22 cellular contexts compared by ENCODE assay signal in genomic region chr6:157850030-157850429, GRCh38. TPM values are rescaled to one million over a fixed set of nuclear protein-coding genes. Genes with fewer than 3 reads are reported as not detected.
DNase-seq lines count a peak whose midpoint lies in the region; ATAC-seq lines count a peak whose summit lies in the region.
"Had no signal": no experiment of that assay in that cellular context is flagged by ENCODE, and none has a peak within 500 bp of the region (broad histone marks: within the 10 kb centered on the region; RNA-seq: fewer than 3 reads in every experiment).

No MANE protein-coding gene starts in this region.

- 76% methylated on average over 4 of the region's 4 CpGs for WGBS in right cardiac atrium

- DNase-seq in right cardiac atrium = no peak
- DNase-seq in left cardiac atrium = no peak
- no peak for DNase-seq in naive thymus-derived CD4-positive, alpha-beta T cell
- no peak for DNase-seq in left colon
- DNase-seq in NCI-H2227 treated with DMSO at 0.1 percent for 48 hours (lab: John Stamatoyannopoulos, UW) = no peak
- DNase-seq: activated CD4-positive, alpha-beta T cell treated with anti-CD3 and anti-CD28 coated beads, Interleukin-2, amount 50 U/mL, for 48 hours; activated T-cell treated with anti-CD3 and anti-CD28 coated beads, Interleukin-2, amount 50 U/mL, for 1 hour; central memory CD4-positive, alpha-beta T cell; COR-L47; dorsolateral prefrontal cortex; GOT3; hippocampal formation; mammary epithelial cell; MV-4-11; stimulated activated naive CD4-positive, alpha-beta T cell treated with Interleukin-2 at 50 U/mL for 16 hours had no signal

- H3K36me3 ChIP-seq in naive thymus-derived CD4-positive, alpha-beta T cell (ENCODE audit: control insufficient read depth in 2 of 3, insufficient read depth in 3 of 3, low read length in 3 of 3) = no peaks in the 10 kb centered on the region
- H3K36me3 ChIP-seq: thyroid gland had no signal

- H3K4me1 Mint-ChIP-seq in activated T-helper 17 cell treated with anti-CD3 and anti-CD28 coated beads, Interleukin-2, amount 50 U/mL, for 72 hours = peaks cover 55% of the 10 kb centered on the region
- H3K4me1 Mint-ChIP-seq in naive thymus-derived CD4-positive, alpha-beta T cell = peaks cover 31 to 80% (median 61%) of the 10 kb centered on the region in 7 donors

- peaks cover 14% of the 10 kb centered on the region for H3K4me1 ChIP-seq in right cardiac atrium (ENCODE audit: control insufficient read depth, insufficient read depth, low read length)
- peaks cover 0 to 20% of the 10 kb centered on the region in 2 donors for H3K4me1 ChIP-seq in naive thymus-derived CD4-positive, alpha-beta T cell (ENCODE audit: control insufficient read depth in 2 of 2, insufficient read depth in 2 of 2, low read length in 2 of 2)
- H3K4me1 ChIP-seq: parathyroid adenoma had no signal

- H3K4me3 ChIP-seq in right cardiac atrium (ENCODE audit: low read length) = no peak overlapping the region
- H3K4me3 ChIP-seq in naive thymus-derived CD4-positive, alpha-beta T cell (ENCODE audit: low read length) = no peak overlapping the region
- H3K4me3 ChIP-seq: dorsolateral prefrontal cortex, thyroid gland had no signal

- H3K36me3 Mint-ChIP-seq in activated T-helper 17 cell treated with anti-CD3 and anti-CD28 coated beads, Interleukin-2, amount 50 U/mL, for 72 hours (ENCODE audit: low read depth) = peaks cover 53% of the 10 kb centered on the region
- H3K36me3 Mint-ChIP-seq in naive thymus-derived CD4-positive, alpha-beta T cell = peaks cover 10 to 35% (median 28%) of the 10 kb centered on the region in 5 donors

- H3K27me3 ChIP-seq in right cardiac atrium (ENCODE audit: control insufficient read depth, insufficient read depth) = no peaks in the 10 kb centered on the region
- peaks cover 0 to 3% of the 10 kb centered on the region in 2 donors for H3K27me3 ChIP-seq in naive thymus-derived CD4-positive, alpha-beta T cell (ENCODE audit: control insufficient read depth in 2 of 2, insufficient read depth in 2 of 2, low read length in 2 of 2)
- H3K27me3 ChIP-seq: dorsolateral prefrontal cortex, thyroid gland had no signal

- peak overlapping the region; percentile 11 for H3K4me3 Mint-ChIP-seq in activated T-helper 17 cell treated with anti-CD3 and anti-CD28 coated beads, Interleukin-2, amount 50 U/mL, for 72 hours
- H3K4me3 Mint-ChIP-seq in naive thymus-derived CD4-positive, alpha-beta T cell = peak overlapping the region in 9 of 10 donors; percentile 34 to 69 (median 51)

- CTCF ChIA-PET in naive thymus-derived CD4-positive, alpha-beta T cell (lab: Charles Lee) = interaction anchor here (0.6 kb wide), 1 partner anchor 660 kb away, joined by 3 read pairs; no protein-coding TSS in a partner anchor

- H3K27me3 Mint-ChIP-seq in activated T-helper 17 cell treated with anti-CD3 and anti-CD28 coated beads, Interleukin-2, amount 50 U/mL, for 72 hours = no peaks in the 10 kb centered on the region
- H3K27me3 Mint-ChIP-seq in naive thymus-derived CD4-positive, alpha-beta T cell = no peaks in the 10 kb centered on the region

- H3K27ac ChIP-seq in right cardiac atrium (ENCODE audit: low read length) = no peak overlapping the region
- H3K27ac ChIP-seq in naive thymus-derived CD4-positive, alpha-beta T cell (ENCODE audit: low read depth, low read length) = no peak overlapping the region
- H3K27ac ChIP-seq: epithelial cell of prostate, KMS-11, parathyroid adenoma, VCaP had no signal

- H3K9me3 Mint-ChIP-seq in activated T-helper 17 cell treated with anti-CD3 and anti-CD28 coated beads, Interleukin-2, amount 50 U/mL, for 72 hours = peaks cover 9% of the 10 kb centered on the region
- peaks cover 0 to 49% (median 18%) of the 10 kb centered on the region in 11 donors for H3K9me3 Mint-ChIP-seq in naive thymus-derived CD4-positive, alpha-beta T cell

- H3K9me3 ChIP-seq in right cardiac atrium (ENCODE audit: control insufficient read depth, low read length) = no peaks in the 10 kb centered on the region
- peaks cover 0 to 26% (median 0%) of the 10 kb centered on the region in 3 experiments for H3K9me3 ChIP-seq in naive thymus-derived CD4-positive, alpha-beta T cell (ENCODE audit: control insufficient read depth in 2 of 3, low read length in 3 of 3)
- H3K9me3 ChIP-seq: thyroid gland had no signal

- intact Hi-C loops in right cardiac atrium (cut with DNase I) = no loop called here
- intact Hi-C loops in left cardiac atrium (cut with DNase I) = no loop called here
- intact Hi-C loops in naive thymus-derived CD4-positive, alpha-beta T cell (cut with micrococcal nuclease) = no loop called here
- intact Hi-C loops in left colon (cut with DNase I, micrococcal nuclease) = no loop called here

- peak overlapping the region; percentile 14 for H3K27ac Mint-ChIP-seq in activated T-helper 17 cell treated with anti-CD3 and anti-CD28 coated beads, Interleukin-2, amount 50 U/mL, for 72 hours
- peak overlapping the region; percentile 0 to 63 (median 49) for H3K27ac Mint-ChIP-seq in naive thymus-derived CD4-positive, alpha-beta T cell

- POLR2A ChIA-PET in naive thymus-derived CD4-positive, alpha-beta T cell (lab: Charles Lee) = no interaction called here

- peak; percentile 17 to 49 for ATAC-seq in right cardiac atrium
- ATAC-seq in left cardiac atrium = no peak
- no peak for ATAC-seq in activated T-helper 17 cell treated with anti-CD3 and anti-CD28 coated beads, Interleukin-2, amount 50 U/mL, for 72 hours (replicated peaks)
- ATAC-seq in naive thymus-derived CD4-positive, alpha-beta T cell = no peak
- no peak for ATAC-seq in left colon
- no peak for ATAC-seq in GM18502 (IDR thresholded peaks at IDR 0.05; ENCODE audit: poor library complexity, unreplicated experiment)

RNA-seq across cellular contexts. Expression of gene SNX9, which starts 27.0 kb away (rescaled TPM):
- total RNA-seq in right cardiac atrium (10 to 100 TPM; 33.0 to 41.9 (median 38.7) TPM), left cardiac atrium (10 to 100 TPM; 37.7 to 39.9 TPM), left colon (10 to 100 TPM; 53.6 to 75.4 TPM)
- 24.1 TPM for polyA plus RNA-seq in right cardiac atrium
- 10 to 100 TPM; 20.5 to 71.9 TPM for total RNA-seq in activated T-helper 17 cell treated with anti-CD3 and anti-CD28 coated beads, Interleukin-2, amount 50 U/mL, for 72 hours
- 10 to 100 TPM; 13.4 to 39.2 (median 36.4) TPM for total RNA-seq in naive thymus-derived CD4-positive, alpha-beta T cell
- polyA plus RNA-seq in naive thymus-derived CD4-positive, alpha-beta T cell = 10 to 100 TPM; 23.8 to 51.5 TPM

Comparison
In these comparisons a context has a peak if more than half of its experiments do, and no peak if none do; other contexts are left out.
1. ATAC-seq: peak in right cardiac atrium (2 of 2); none in left cardiac atrium (0 of 2), activated T-helper 17 cell treated with anti-CD3 and anti-CD28 coated beads, Interleukin-2, amount 50 U/mL, for 72 hours (single experiment), naive thymus-derived CD4-positive, alpha-beta T cell (single experiment), left colon (single experiment) and GM18502 (single experiment).